Comparison of ENCODE assay signal across 1 cellular context in the genomic region with DNA sequence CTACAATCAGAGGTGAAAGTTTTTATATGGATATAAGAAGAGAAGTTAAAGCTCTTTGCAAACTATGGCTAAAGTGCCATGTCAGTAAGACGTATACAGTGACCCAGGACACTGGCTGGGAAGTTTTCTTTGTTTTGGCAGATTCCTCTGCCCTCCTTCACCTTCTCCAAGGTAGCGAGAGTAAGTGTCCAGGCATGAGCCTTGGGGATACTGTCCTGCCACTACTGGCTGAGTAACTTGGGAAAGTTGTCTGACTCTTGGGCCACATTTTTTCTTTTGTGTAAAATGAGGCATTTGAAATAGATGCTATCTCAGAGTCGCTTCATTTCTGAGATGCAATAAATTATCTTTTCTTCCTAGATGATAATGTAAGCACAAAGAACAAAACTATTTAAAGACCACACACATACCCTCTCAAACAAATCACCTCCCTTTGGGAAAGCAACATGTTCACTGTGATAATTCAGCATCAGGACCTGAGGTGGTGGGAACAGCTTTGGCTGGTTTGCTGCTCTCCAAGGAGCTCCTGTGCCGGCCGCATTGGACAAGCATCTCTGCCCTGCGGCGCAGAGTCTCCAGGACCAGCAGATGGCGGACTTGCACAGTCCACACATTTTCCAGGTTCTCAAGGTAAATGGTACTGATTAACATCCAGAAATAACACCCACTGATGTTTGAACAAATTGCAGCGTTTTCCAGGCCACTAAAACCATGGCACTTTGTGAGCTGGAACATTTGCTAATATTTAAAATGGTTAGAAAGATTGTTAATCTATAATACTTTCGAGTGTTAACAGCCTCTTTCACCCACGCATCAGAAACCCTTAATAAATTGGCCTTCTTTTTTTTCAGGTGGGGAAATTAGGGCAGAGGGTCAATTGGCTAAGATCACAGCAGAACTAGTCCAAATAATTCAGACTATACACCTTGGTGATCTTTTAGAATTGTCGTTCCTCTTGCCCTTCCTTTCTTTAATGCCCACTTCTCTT.
TF ChIP-seq lines count a peak whose summit lies in the region.

No MANE protein-coding gene starts in this region.

TF ChIP-seq in HepG2, 621 proteins besides CTCF, POLR2A, EP300 and RAD21 (continued from another document and continues in another):
- TF ChIP-seq, protein P1, sequence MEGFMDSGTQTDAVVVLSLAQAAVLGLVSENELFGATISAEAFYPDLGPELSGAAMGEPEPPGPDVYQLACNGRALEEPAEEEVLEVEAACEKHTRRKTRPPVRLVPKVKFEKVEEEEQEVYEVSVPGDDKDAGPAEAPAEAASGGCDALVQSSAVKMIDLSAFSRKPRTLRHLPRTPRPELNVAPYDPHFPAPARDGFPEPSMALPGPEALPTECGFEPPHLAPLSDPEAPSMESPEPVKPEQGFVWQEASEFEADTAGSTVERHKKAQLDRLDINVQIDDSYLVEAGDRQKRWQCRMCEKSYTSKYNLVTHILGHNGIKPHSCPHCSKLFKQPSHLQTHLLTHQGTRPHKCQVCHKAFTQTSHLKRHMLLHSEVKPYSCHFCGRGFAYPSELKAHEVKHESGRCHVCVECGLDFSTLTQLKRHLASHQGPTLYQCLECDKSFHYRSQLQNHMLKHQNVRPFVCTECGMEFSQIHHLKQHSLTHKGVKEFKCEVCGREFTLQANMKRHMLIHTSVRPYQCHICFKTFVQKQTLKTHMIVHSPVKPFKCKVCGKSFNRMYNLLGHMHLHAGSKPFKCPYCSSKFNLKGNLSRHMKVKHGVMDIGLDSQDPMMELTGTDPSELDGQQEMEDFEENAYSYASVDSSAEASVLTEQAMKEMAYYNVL (CRISPR knock-in tag; IDR thresholded peaks at IDR 0.05; ENCODE audit: borderline replicate concordance) = 0 out of 2 replicates have a peak, but pooled peaks have one; percentile 23
- TF ChIP-seq, protein P2, sequence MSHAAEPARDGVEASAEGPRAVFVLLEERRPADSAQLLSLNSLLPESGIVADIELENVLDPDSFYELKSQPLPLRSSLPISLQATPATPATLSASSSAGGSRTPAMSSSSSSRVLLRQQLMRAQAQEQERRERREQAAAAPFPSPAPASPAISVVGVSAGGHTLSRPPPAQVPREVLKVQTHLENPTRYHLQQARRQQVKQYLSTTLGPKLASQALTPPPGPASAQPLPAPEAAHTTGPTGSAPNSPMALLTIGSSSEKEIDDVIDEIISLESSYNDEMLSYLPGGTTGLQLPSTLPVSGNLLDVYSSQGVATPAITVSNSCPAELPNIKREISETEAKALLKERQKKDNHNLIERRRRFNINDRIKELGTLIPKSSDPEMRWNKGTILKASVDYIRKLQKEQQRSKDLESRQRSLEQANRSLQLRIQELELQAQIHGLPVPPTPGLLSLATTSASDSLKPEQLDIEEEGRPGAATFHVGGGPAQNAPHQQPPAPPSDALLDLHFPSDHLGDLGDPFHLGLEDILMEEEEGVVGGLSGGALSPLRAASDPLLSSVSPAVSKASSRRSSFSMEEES (CRISPR knock-in tag; IDR thresholded peaks at IDR 0.05) = no peak
- TF ChIP-seq PHF5A (CRISPR knock-in tag; IDR thresholded peaks at IDR 0.05; ENCODE audit: low read depth, unreplicated experiment) (no peak), ZNF589 (CRISPR knock-in tag; conservative IDR thresholded peaks at IDR 0.05) (no peak), ZNF350 (CRISPR knock-in tag; IDR thresholded peaks at IDR 0.05; ENCODE audit: borderline replicate concordance, low read depth) (peak; percentile 56; the same call in 1 of the 2 replicates), HOXA3 (CRISPR knock-in tag; IDR thresholded peaks at IDR 0.05) (no peak), MEF2D (CRISPR knock-in tag; IDR thresholded peaks at IDR 0.05) (no peak), MIER3 (CRISPR knock-in tag; IDR thresholded peaks at IDR 0.05; ENCODE audit: borderline replicate concordance) (peak; percentile 91; the same call in 1 of the 2 replicates), KLF15 (CRISPR knock-in tag; IDR thresholded peaks at IDR 0.05; ENCODE audit: borderline replicate concordance) (no peak), ZNF44 (CRISPR knock-in tag; IDR thresholded peaks at IDR 0.05) (no peak), ZNF3 (CRISPR knock-in tag; IDR thresholded peaks at IDR 0.05) (no peak), ZNF674 (CRISPR knock-in tag; IDR thresholded peaks at IDR 0.05; ENCODE audit: low read depth) (no peak), ZNF225 (CRISPR knock-in tag; IDR thresholded peaks at IDR 0.05) (peak; percentile 74; the same call in 1 of the 2 replicates), CCDC6 (CRISPR knock-in tag; IDR thresholded peaks at IDR 0.05) (no peak), ZNF713 (CRISPR knock-in tag; IDR thresholded peaks at IDR 0.05) (peak; percentile 69; the same call in 1 of the 2 replicates), NAIF1 (CRISPR knock-in tag; IDR thresholded peaks at IDR 0.05; ENCODE audit: borderline replicate concordance) (no peak)
- TF ChIP-seq, protein P3, sequence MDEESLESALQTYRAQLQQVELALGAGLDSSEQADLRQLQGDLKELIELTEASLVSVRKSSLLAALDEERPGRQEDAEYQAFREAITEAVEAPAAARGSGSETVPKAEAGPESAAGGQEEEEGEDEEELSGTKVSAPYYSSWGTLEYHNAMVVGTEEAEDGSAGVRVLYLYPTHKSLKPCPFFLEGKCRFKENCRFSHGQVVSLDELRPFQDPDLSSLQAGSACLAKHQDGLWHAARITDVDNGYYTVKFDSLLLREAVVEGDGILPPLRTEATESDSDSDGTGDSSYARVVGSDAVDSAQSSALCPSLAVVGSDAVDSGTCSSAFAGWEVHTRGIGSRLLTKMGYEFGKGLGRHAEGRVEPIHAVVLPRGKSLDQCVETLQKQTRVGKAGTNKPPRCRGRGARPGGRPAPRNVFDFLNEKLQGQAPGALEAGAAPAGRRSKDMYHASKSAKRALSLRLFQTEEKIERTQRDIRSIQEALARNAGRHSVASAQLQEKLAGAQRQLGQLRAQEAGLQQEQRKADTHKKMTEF (CRISPR knock-in tag; IDR thresholded peaks at IDR 0.05) = peak; percentile 40; the same call in 1 of the 2 replicates
- TF ChIP-seq, protein P4, sequence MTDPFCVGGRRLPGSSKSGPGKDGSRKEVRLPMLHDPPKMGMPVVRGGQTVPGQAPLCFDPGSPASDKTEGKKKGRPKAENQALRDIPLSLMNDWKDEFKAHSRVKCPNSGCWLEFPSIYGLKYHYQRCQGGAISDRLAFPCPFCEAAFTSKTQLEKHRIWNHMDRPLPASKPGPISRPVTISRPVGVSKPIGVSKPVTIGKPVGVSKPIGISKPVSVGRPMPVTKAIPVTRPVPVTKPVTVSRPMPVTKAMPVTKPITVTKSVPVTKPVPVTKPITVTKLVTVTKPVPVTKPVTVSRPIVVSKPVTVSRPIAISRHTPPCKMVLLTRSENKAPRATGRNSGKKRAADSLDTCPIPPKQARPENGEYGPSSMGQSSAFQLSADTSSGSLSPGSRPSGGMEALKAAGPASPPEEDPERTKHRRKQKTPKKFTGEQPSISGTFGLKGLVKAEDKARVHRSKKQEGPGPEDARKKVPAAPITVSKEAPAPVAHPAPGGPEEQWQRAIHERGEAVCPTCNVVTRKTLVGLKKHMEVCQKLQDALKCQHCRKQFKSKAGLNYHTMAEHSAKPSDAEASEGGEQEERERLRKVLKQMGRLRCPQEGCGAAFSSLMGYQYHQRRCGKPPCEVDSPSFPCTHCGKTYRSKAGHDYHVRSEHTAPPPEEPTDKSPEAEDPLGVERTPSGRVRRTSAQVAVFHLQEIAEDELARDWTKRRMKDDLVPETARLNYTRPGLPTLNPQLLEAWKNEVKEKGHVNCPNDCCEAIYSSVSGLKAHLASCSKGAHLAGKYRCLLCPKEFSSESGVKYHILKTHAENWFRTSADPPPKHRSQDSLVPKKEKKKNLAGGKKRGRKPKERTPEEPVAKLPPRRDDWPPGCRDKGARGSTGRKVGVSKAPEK (CRISPR knock-in tag; IDR thresholded peaks at IDR 0.05; ENCODE audit: borderline replicate concordance) = no peak
- TF ChIP-seq, protein P5, sequence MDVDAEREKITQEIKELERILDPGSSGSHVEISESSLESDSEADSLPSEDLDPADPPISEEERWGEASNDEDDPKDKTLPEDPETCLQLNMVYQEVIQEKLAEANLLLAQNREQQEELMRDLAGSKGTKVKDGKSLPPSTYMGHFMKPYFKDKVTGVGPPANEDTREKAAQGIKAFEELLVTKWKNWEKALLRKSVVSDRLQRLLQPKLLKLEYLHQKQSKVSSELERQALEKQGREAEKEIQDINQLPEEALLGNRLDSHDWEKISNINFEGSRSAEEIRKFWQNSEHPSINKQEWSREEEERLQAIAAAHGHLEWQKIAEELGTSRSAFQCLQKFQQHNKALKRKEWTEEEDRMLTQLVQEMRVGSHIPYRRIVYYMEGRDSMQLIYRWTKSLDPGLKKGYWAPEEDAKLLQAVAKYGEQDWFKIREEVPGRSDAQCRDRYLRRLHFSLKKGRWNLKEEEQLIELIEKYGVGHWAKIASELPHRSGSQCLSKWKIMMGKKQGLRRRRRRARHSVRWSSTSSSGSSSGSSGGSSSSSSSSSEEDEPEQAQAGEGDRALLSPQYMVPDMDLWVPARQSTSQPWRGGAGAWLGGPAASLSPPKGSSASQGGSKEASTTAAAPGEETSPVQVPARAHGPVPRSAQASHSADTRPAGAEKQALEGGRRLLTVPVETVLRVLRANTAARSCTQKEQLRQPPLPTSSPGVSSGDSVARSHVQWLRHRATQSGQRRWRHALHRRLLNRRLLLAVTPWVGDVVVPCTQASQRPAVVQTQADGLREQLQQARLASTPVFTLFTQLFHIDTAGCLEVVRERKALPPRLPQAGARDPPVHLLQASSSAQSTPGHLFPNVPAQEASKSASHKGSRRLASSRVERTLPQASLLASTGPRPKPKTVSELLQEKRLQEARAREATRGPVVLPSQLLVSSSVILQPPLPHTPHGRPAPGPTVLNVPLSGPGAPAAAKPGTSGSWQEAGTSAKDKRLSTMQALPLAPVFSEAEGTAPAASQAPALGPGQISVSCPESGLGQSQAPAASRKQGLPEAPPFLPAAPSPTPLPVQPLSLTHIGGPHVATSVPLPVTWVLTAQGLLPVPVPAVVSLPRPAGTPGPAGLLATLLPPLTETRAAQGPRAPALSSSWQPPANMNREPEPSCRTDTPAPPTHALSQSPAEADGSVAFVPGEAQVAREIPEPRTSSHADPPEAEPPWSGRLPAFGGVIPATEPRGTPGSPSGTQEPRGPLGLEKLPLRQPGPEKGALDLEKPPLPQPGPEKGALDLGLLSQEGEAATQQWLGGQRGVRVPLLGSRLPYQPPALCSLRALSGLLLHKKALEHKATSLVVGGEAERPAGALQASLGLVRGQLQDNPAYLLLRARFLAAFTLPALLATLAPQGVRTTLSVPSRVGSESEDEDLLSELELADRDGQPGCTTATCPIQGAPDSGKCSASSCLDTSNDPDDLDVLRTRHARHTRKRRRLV (CRISPR knock-in tag; IDR thresholded peaks at IDR 0.05) = no peak
- TF ChIP-seq, protein P6, sequence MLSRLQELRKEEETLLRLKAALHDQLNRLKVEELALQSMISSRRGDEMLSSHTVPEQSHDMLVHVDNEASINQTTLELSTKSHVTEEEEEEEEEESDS (CRISPR knock-in tag; IDR thresholded peaks at IDR 0.05; ENCODE audit: borderline replicate concordance) = no peak
- TF ChIP-seq, protein P7, sequence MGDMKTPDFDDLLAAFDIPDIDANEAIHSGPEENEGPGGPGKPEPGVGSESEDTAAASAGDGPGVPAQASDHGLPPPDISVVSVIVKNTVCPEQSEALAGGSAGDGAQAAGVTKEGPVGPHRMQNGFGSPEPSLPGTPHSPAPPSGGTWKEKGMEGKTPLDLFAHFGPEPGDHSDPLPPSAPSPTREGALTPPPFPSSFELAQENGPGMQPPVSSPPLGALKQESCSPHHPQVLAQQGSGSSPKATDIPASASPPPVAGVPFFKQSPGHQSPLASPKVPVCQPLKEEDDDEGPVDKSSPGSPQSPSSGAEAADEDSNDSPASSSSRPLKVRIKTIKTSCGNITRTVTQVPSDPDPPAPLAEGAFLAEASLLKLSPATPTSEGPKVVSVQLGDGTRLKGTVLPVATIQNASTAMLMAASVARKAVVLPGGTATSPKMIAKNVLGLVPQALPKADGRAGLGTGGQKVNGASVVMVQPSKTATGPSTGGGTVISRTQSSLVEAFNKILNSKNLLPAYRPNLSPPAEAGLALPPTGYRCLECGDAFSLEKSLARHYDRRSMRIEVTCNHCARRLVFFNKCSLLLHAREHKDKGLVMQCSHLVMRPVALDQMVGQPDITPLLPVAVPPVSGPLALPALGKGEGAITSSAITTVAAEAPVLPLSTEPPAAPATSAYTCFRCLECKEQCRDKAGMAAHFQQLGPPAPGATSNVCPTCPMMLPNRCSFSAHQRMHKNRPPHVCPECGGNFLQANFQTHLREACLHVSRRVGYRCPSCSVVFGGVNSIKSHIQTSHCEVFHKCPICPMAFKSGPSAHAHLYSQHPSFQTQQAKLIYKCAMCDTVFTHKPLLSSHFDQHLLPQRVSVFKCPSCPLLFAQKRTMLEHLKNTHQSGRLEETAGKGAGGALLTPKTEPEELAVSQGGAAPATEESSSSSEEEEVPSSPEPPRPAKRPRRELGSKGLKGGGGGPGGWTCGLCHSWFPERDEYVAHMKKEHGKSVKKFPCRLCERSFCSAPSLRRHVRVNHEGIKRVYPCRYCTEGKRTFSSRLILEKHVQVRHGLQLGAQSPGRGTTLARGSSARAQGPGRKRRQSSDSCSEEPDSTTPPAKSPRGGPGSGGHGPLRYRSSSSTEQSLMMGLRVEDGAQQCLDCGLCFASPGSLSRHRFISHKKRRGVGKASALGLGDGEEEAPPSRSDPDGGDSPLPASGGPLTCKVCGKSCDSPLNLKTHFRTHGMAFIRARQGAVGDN (CRISPR knock-in tag; IDR thresholded peaks at IDR 0.05) = no peak; the same call in 1 of the 2 replicates
- TF ChIP-seq, protein P8, sequence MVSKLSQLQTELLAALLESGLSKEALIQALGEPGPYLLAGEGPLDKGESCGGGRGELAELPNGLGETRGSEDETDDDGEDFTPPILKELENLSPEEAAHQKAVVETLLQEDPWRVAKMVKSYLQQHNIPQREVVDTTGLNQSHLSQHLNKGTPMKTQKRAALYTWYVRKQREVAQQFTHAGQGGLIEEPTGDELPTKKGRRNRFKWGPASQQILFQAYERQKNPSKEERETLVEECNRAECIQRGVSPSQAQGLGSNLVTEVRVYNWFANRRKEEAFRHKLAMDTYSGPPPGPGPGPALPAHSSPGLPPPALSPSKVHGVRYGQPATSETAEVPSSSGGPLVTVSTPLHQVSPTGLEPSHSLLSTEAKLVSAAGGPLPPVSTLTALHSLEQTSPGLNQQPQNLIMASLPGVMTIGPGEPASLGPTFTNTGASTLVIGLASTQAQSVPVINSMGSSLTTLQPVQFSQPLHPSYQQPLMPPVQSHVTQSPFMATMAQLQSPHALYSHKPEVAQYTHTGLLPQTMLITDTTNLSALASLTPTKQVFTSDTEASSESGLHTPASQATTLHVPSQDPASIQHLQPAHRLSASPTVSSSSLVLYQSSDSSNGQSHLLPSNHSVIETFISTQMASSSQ (IDR thresholded peaks at IDR 0.05; ENCODE audit: low read depth) = no peak
- TF ChIP-seq, protein P8 (CRISPR knock-in tag; IDR thresholded peaks at IDR 0.05; ENCODE audit: borderline replicate concordance) = no peak
